8 cellular contexts compared by ENCODE assay signal in genomic region chr2:96839288-96839874, GRCh38.
DNase-seq lines count a peak whose midpoint lies in the region; ATAC-seq lines count a peak whose summit lies in the region.

No MANE protein-coding gene starts in this region.

- peak in 59 of 76 experiments; percentile 4 to 80 (median 47) for DNase-seq in HUDEP-2 (lab: John Stamatoyannopoulos, UW; ENCODE audit: unreplicated experiment in 76 of 76)
- DNase-seq in activated T-cell treated with anti-CD3 and anti-CD28 coated beads for 1 hour (ENCODE audit: low read depth) = peak; percentile 73
- DNase-seq in kidney glomerular epithelial cell (lab: John Stamatoyannopoulos, UW) = peak; percentile 23
- DNase-seq in stimulated activated CD8-positive, alpha-beta memory T cell treated with anti-CD3 and anti-CD28 coated beads, Interleukin-4, amount 100 ng/mL, for 48 hours = peak; percentile 85
- no peak for DNase-seq in DMS153 (lab: John Stamatoyannopoulos, UW)
- DNase-seq in AG08396 (ENCODE audit: low spot score) = no peak

- ATAC-seq in GM18909 (IDR thresholded peaks at IDR 0.05; ENCODE audit: poor library complexity, unreplicated experiment) = peak; percentile 74
- no peak for ATAC-seq in GM18861 (IDR thresholded peaks at IDR 0.05; ENCODE audit: unreplicated experiment)

Comparison
In these comparisons a context has a peak if more than half of its experiments do, and no peak if none do; other contexts are left out.
1. DNase-seq: peak in HUDEP-2 (59 of 76), activated T-cell treated with anti-CD3 and anti-CD28 coated beads for 1 hour (single experiment), kidney glomerular epithelial cell (single experiment) and stimulated activated CD8-positive, alpha-beta memory T cell treated with anti-CD3 and anti-CD28 coated beads, Interleukin-4, amount 100 ng/mL, for 48 hours (single experiment); none in DMS153 (single experiment) and AG08396 (single experiment).